Comparison of ENCODE assay signal across 8 cellular contexts in the genomic region with DNA sequence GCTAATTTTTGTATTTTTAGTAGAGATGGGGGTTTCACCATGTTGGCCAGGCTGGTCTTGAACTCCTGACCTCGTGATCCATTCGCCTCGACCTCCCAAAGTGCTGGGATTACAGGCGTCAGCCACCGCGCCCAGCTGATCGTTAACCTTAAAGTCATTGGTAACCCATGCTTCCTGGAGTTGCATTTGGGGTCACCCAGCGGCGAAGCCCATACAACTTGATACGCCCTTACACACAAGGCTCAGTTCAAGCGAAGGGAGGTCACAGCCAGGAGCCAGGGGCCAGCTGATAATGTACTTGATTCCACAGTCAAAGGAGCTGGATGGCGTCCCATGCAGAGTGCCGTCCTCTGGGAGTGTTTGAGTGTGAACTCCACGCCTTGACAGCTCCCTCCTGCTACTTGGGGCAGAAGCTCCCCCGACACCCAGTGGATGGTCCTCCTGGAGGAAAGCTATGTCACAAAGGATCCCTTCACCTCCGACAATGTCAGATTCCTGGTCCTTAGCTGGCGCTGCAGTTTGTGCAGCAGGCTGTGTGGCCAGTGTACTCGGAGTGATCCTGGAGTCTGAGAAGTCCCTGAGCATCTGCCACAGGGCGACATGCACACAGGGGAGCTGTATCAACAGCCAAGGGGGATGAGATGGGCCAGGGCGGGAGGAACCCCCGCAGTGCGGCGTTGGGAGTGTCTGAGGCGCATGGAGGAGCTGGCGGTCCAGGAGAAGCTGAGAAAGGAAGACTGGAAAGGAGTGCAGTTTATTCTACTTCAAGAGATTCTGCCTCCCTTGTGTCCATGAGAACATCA. TPM values are rescaled to one million over a fixed set of nuclear protein-coding genes. Genes with fewer than 3 reads are reported as not detected.
DNase-seq lines count a peak whose midpoint lies in the region; ATAC-seq, FAIRE-seq and TF ChIP-seq lines count a peak whose summit lies in the region.

No MANE protein-coding gene starts in this region.

- DNase-seq in activated effector memory CD4-positive, alpha-beta T cell treated with anti-CD3 and anti-CD28 coated beads, Interleukin-2, amount 50 U/mL, for 16 hours, result peak; percentile 67
- DNase-seq in activated effector memory CD4-positive, alpha-beta T cell treated with Interleukin-2 at 50 U/mL for 16 hours, result no peak
- DNase-seq in K562 (ENCODE audit: extremely low read depth in 1 of 4, low spot score in 3 of 4) (peak in 2 of 4 experiments; percentile 33 to 67), mesendoderm (peak; percentile 23), transverse colon (no peak), foreskin melanocyte (no peak), NCI-H510A treated with DMSO at 0.1 percent for 48 hours (lab: John Stamatoyannopoulos, UW) (no peak), HAP-1 (ENCODE audit: low spot score in 2 of 2) (no peak)

- H3K4me1 ChIP-seq in K562 (replicated peaks in 1 of 2; ENCODE audit: control insufficient read depth in 2 of 2, insufficient read depth in 2 of 2, low read length in 2 of 2) (peaks cover 13 to 41% of the 10 kb centered on the region in 2 experiments), mesendoderm (ENCODE audit: control insufficient read depth, low read depth, low read length) (no peaks in the 10 kb centered on the region), transverse colon (peaks cover 0 to 10% (median 5%) of the 10 kb centered on the region in 4 donors), HAP-1 (no peaks in the 10 kb centered on the region)

- in situ Hi-C loops in K562 (cut with MboI) (no loop called here), transverse colon (cut with MboI; ENCODE audit: low pct_ligation_motif_present in 1 of 4, low pct_unique_long_range_greater_than_20kb in 1 of 4, low sequenced_read_pairs in 3 of 4) (loop anchor here in 1 of 4 donors (25.0 kb wide), 1 partner anchor 1112 kb away; a partner anchor contains a TSS), HAP-1 (cut with MboI; ENCODE audit: low sequenced_read_pairs) (no loop called here)

- H3K4me2 ChIP-seq in K562 (ENCODE audit: insufficient read depth, low read length) (peak overlapping the region; percentile 76), mesendoderm (ENCODE audit: low read length) (no peak overlapping the region)

- H3K27ac ChIP-seq in K562 (ENCODE audit: extremely low read depth, low read depth, low read length) (peak overlapping the region; percentile 89), mesendoderm (ENCODE audit: low read depth, low read length) (no peak overlapping the region), transverse colon (peak overlapping the region; percentile 90 to 97 (median 94))

- no peak overlapping the region for H2BK15ac ChIP-seq in mesendoderm (replicated peaks; ENCODE audit: low read depth)

- H3K18ac ChIP-seq in mesendoderm (ENCODE audit: low read length), result no peak overlapping the region

- no peak overlapping the region for H2AK5ac ChIP-seq in mesendoderm (ENCODE audit: low read length)

- peaks cover 3% of the 10 kb centered on the region for H3K79me1 ChIP-seq in mesendoderm (ENCODE audit: low read length)

- H2AFZ ChIP-seq in K562 (ENCODE audit: low read depth, low read length), result peak overlapping the region; percentile 87

- H3K79me2 ChIP-seq in K562 (ENCODE audit: control insufficient read depth, insufficient read depth, low read length) (peaks cover 19% of the 10 kb centered on the region), mesendoderm (ENCODE audit: control insufficient read depth, insufficient read depth, low read length) (peaks cover 2% of the 10 kb centered on the region)

- intact Hi-C loops in K562 (cut with micrococcal nuclease) (no loop called here), transverse colon (cut with DNase I; ENCODE audit: low total_unique reads) (no loop called here)

- H3K36me3 ChIP-seq in K562 (ENCODE audit: control insufficient read depth, insufficient read depth, low read length) (0 out of 3 replicates have a peak, but pooled peaks cover 3% of the 10 kb centered on the region), mesendoderm (ENCODE audit: control insufficient read depth, insufficient read depth, low read length) (no peaks in the 10 kb centered on the region), transverse colon (no peaks in the 10 kb centered on the region), HAP-1 (replicated peaks) (no peaks in the 10 kb centered on the region)

- H4K8ac ChIP-seq in mesendoderm (ENCODE audit: low read depth, low read length), result no peak overlapping the region

- H4K20me1 ChIP-seq in K562 (replicated peaks; ENCODE audit: control insufficient read depth, insufficient read depth, low read length), result no peaks in the 10 kb centered on the region

- no peak overlapping the region for H2BK5ac ChIP-seq in mesendoderm (ENCODE audit: low read length)

- TF ChIP-seq CTCF in K562 (IDR thresholded peaks at IDR 0.05 in 2 of 3, conservative IDR thresholded peaks at IDR 0.05 in 1 of 3; ENCODE audit: insufficient read depth in 2 of 3, low read depth in 1 of 3, low read length in 3 of 3), result no peak
- TF ChIP-seq CTCF in transverse colon (IDR thresholded peaks at IDR 0.05), result no peak

- peak overlapping the region; percentile 19 for H3K56ac ChIP-seq in mesendoderm (ENCODE audit: low read length)

- no peak overlapping the region for H4K5ac ChIP-seq in mesendoderm (ENCODE audit: low read length)

- H3K9ac ChIP-seq in K562 (ENCODE audit: insufficient read depth in 1 of 2, low read depth in 2 of 2, low read length in 2 of 2) (peak overlapping the region; percentile 81 to 84), mesendoderm (ENCODE audit: low read length) (no peak overlapping the region)

- no peak overlapping the region for H2BK120ac ChIP-seq in mesendoderm (ENCODE audit: low read depth, low read length)

- FAIRE-seq in K562 (lab: Jason Lieb, UNC), result no peak

- no peak overlapping the region for H3K23ac ChIP-seq in mesendoderm (ENCODE audit: low read length)

- POLR2A ChIA-PET in K562 (lab: Yijun Ruan, JAX), result interaction anchor here (0.6 to 2.4 kb wide), 9 partner anchors 8 to 753 kb away, joined by 3 to 17 read pairs (median 3); a partner anchor contains a TSS

- CTCF ChIA-PET in K562 (lab: Yijun Ruan, JAX; ENCODE audit: low intra/inter-chr PET ratio), result no interaction called here

- WGBS in K562 (ENCODE audit: insufficient coverage, low coverage, missing lambda C conversion rate), result 59% methylated on average over 25 of the region's 25 CpGs
- no CpG with 5 or more reads among the region's 25 CpGs for WGBS in mesendoderm (ENCODE audit: extremely low coverage, insufficient coverage, low lambda C conversion rate)
- WGBS in transverse colon (ENCODE audit: low coverage in 1 of 2), 2 donors, result 91 to 100% methylated on average over 2 to 25 of the region's 25 CpGs

- no peak for TF ChIP-seq RAD21 in K562 (CRISPR knock-in tag; conservative IDR thresholded peaks at IDR 0.05 in 1 of 2, IDR thresholded peaks at IDR 0.05 in 1 of 2)

- H3K9me3 ChIP-seq in K562 (replicated peaks; ENCODE audit: control insufficient read depth, insufficient read depth, low read depth, low read length), result no peaks in the 10 kb centered on the region
- H3K9me3 ChIP-seq in transverse colon, result no peaks in the 10 kb centered on the region
- no peaks in the 10 kb centered on the region for H3K9me3 ChIP-seq in HAP-1

- BruUV-seq in K562 (replicated peaks; lab: Mats Ljungman, UMichigan), result no TSS peak

- ATAC-seq in K562, result peak; percentile 41

- H3K27me3 ChIP-seq in K562 (ENCODE audit: control insufficient read depth in 2 of 2, insufficient read depth in 2 of 2, low read length in 2 of 2) (no peaks in the 10 kb centered on the region), mesendoderm (ENCODE audit: insufficient read depth, low read length, poor library complexity) (no peaks in the 10 kb centered on the region), transverse colon (no peaks in the 10 kb centered on the region), HAP-1 (ENCODE audit: low read depth) (no peaks in the 10 kb centered on the region)

- TF ChIP-seq EP300 in K562 (IDR thresholded peaks at IDR 0.05; ENCODE audit: low read length) (no peak), transverse colon (IDR thresholded peaks at IDR 0.05; ENCODE audit: low read depth) (no peak)

- H3K4ac ChIP-seq in mesendoderm (ENCODE audit: low read depth, low read length), result no peak overlapping the region

- peak overlapping the region; percentile 50; the same call in 1 of the 2 replicates for H3K4me3 ChIP-seq in K562
- no peak overlapping the region for H3K4me3 ChIP-seq in mesendoderm (ENCODE audit: low read length)
- H3K4me3 ChIP-seq in transverse colon, result peak overlapping the region in 3 of 4 donors; percentile 77 to 92 (median 77)
- no peak overlapping the region for H3K4me3 ChIP-seq in HAP-1

- no peaks in the 10 kb centered on the region for H3K9me1 ChIP-seq in K562 (ENCODE audit: control insufficient read depth, insufficient read depth, low read length)

- TF ChIP-seq POLR2A in K562 (conservative IDR thresholded peaks at IDR 0.05) (peak; percentile 62; the same call in 1 of the 2 replicates), transverse colon (IDR thresholded peaks at IDR 0.05) (no peak)

RNA-seq across cellular contexts. Expression of a gene that starts 7.9 kb away (rescaled TPM):
- 28.4 and 58.9 TPM in 2 replicates for total RNA-seq in K562 (2011; cell fraction: chromatin; rRNA removed; ENCODE audit: low replicate concordance)
- total RNA-seq in K562 (2011; cell fraction: nucleolus; rRNA removed), result 14.8 and 18.8 TPM in 2 replicates
- total RNA-seq in K562 (2011; cell fraction: nucleoplasm; rRNA removed), result 26.7 and 42.7 TPM in 2 replicates
- total RNA-seq in K562 (2014; rRNA removed), result 6.5 and 8.5 TPM in 2 replicates
- 14.3 and 14.5 TPM in 2 replicates for total RNA-seq in K562 (2014; rRNA removed; fragmentation: Illumina TruSeq; extraction: Trizol)
- total RNA-seq in K562 (2015; rRNA removed; fragmentation: Illumina TruSeq; extraction: Trizol), result 9.0 and 11.0 TPM in 2 replicates
- 6.1 and 8.6 TPM in 2 replicates for total RNA-seq in K562 (2021)
- 11.7 and 13.3 TPM in 2 replicates for polyA plus RNA-seq in K562 (2011; rRNA removed)
- polyA plus RNA-seq in K562 (2011; cell fraction: cytosol; rRNA removed), result 0.79 and 3.4 TPM in 2 replicates
- polyA plus RNA-seq in K562 (2011; cell fraction: nucleus; rRNA removed), result 15.8 and 17.1 TPM in 2 replicates
- polyA plus RNA-seq in K562 (2012), result 5.0 and 10.8 TPM in 2 replicates
- polyA plus RNA-seq in K562 (2014; fragmentation: Illumina TruSeq; extraction: Trizol), result 5.1 and 5.9 TPM in 2 replicates
- 1 to 10 TPM; 3.7 to 4.6 TPM for polyA plus RNA-seq in K562 (2014; fragmentation: Nextera tagmentation; extraction: Ambion mirVana)
- 10.4 and 12.9 TPM in 2 replicates for polyA plus RNA-seq in K562 (2014; rRNA removed)
- polyA minus RNA-seq in K562 (2011; rRNA and poly(A)+ RNA removed), result 13.6 and 19.5 TPM in 2 replicates
- 3.7 and 5.2 TPM in 2 replicates for polyA minus RNA-seq in K562 (2011; cell fraction: cytosol; rRNA and poly(A)+ RNA removed)
- polyA minus RNA-seq in K562 (2011; cell fraction: nucleus; rRNA and poly(A)+ RNA removed), result 16.2 and 28.9 TPM in 2 replicates
- polyA plus RNA-seq in mesendoderm (2013, experiment 1 of 2), result 5.4 TPM
- polyA plus RNA-seq in mesendoderm (2013, experiment 2 of 2), result 5.3 TPM
- 10 to 100 TPM in 1 of 4 donors, 1 to 10 TPM in 3; 1.2 to 15.9 (median 7.0) TPM for total RNA-seq in transverse colon

RNA-seq across cellular contexts. Expression of a gene that starts 8.3 kb away (rescaled TPM):
- 331 and 344 TPM in 2 replicates for total RNA-seq in K562 (2011; cell fraction: chromatin; rRNA removed; ENCODE audit: low replicate concordance)
- 339 and 368 TPM in 2 replicates for total RNA-seq in K562 (2011; cell fraction: nucleolus; rRNA removed)
- 601 and 1,012 TPM in 2 replicates for total RNA-seq in K562 (2011; cell fraction: nucleoplasm; rRNA removed)
- total RNA-seq in K562 (2014; rRNA removed) (1,654 and 1,685 TPM in 2 replicates), K562 (2014; rRNA removed; fragmentation: Illumina TruSeq; extraction: Trizol) (3,037 and 3,271 TPM in 2 replicates), K562 (2015; rRNA removed; fragmentation: Illumina TruSeq; extraction: Trizol) (2,063 and 2,242 TPM in 2 replicates), K562 (2021) (1,392 and 1,538 TPM in 2 replicates), transverse colon (1,000 to 10,000 TPM in 2 of 4 donors, 100 to 1,000 TPM in 2; 233 to 1,267 (median 895) TPM)
- polyA plus RNA-seq in K562 (2011; rRNA removed) (3,088 and 3,282 TPM in 2 replicates), K562 (2014; fragmentation: Illumina TruSeq; extraction: Trizol) (1,383 and 1,726 TPM in 2 replicates), K562 (2014; fragmentation: Nextera tagmentation; extraction: Ambion mirVana) (1,000 to 10,000 TPM; 2,423 to 2,945 TPM), K562 (2014; rRNA removed) (2,195 and 2,258 TPM in 2 replicates)
- polyA plus RNA-seq in K562 (2011; cell fraction: cytosol; rRNA removed), result 748 and 1,744 TPM in 2 replicates
- polyA plus RNA-seq in K562 (2011; cell fraction: nucleus; rRNA removed), result 371 and 883 TPM in 2 replicates
- polyA plus RNA-seq in K562 (2012), result 2,166 and 2,345 TPM in 2 replicates
- 1,049 and 1,123 TPM in 2 replicates for polyA minus RNA-seq in K562 (2011; rRNA and poly(A)+ RNA removed)
- polyA minus RNA-seq in K562 (2011; cell fraction: cytosol; rRNA and poly(A)+ RNA removed), result 396 and 500 TPM in 2 replicates
- 165 and 328 TPM in 2 replicates for polyA minus RNA-seq in K562 (2011; cell fraction: nucleus; rRNA and poly(A)+ RNA removed)
- polyA plus RNA-seq in mesendoderm (2013, experiment 1 of 2), result 3,326 TPM
- 3,454 TPM for polyA plus RNA-seq in mesendoderm (2013, experiment 2 of 2)

RNA-seq across cellular contexts. Expression of a gene that starts 44.9 kb away (rescaled TPM):
- 77.7 and 94.9 TPM in 2 replicates for total RNA-seq in K562 (2011; cell fraction: chromatin; rRNA removed; ENCODE audit: low replicate concordance)
- 52.8 and 62.7 TPM in 2 replicates for total RNA-seq in K562 (2011; cell fraction: nucleolus; rRNA removed)
- 67.3 and 69.7 TPM in 2 replicates for total RNA-seq in K562 (2011; cell fraction: nucleoplasm; rRNA removed)
- total RNA-seq in K562 (2014; rRNA removed) (85.1 and 105 TPM in 2 replicates), K562 (2014; rRNA removed; fragmentation: Illumina TruSeq; extraction: Trizol) (141 and 163 TPM in 2 replicates), K562 (2015; rRNA removed; fragmentation: Illumina TruSeq; extraction: Trizol) (133 and 143 TPM in 2 replicates), K562 (2021) (81.1 and 84.5 TPM in 2 replicates), transverse colon (10 to 100 TPM; 22.7 to 34.4 (median 33.5) TPM)
- polyA plus RNA-seq in K562 (2011; rRNA removed) (71.9 and 77.3 TPM in 2 replicates), K562 (2014; fragmentation: Illumina TruSeq; extraction: Trizol) (104 and 115 TPM in 2 replicates), K562 (2014; fragmentation: Nextera tagmentation; extraction: Ambion mirVana) (100 to 1,000 TPM in 1 of 2 experiments, 10 to 100 TPM in 1; 58.7 to 106 TPM), K562 (2014; rRNA removed) (83.3 and 88.5 TPM in 2 replicates)
- polyA plus RNA-seq in K562 (2011; cell fraction: cytosol; rRNA removed), result 20.9 and 27.8 TPM in 2 replicates
- 34.0 and 45.2 TPM in 2 replicates for polyA plus RNA-seq in K562 (2011; cell fraction: nucleus; rRNA removed)
- polyA plus RNA-seq in K562 (2012), result 65.0 and 79.3 TPM in 2 replicates
- 156 and 157 TPM in 2 replicates for polyA minus RNA-seq in K562 (2011; rRNA and poly(A)+ RNA removed)
- 39.6 and 51.8 TPM in 2 replicates for polyA minus RNA-seq in K562 (2011; cell fraction: cytosol; rRNA and poly(A)+ RNA removed)
- polyA minus RNA-seq in K562 (2011; cell fraction: nucleus; rRNA and poly(A)+ RNA removed), result 56.7 and 88.5 TPM in 2 replicates
- polyA plus RNA-seq in mesendoderm (2013, experiment 1 of 2), result 31.4 TPM
- 31.5 TPM for polyA plus RNA-seq in mesendoderm (2013, experiment 2 of 2)

Comparison
In these comparisons a context has a peak if more than half of its experiments do, and no peak if none do; other contexts are left out.
1. DNase-seq: peak in activated effector memory CD4-positive, alpha-beta T cell treated with anti-CD3 and anti-CD28 coated beads, Interleukin-2, amount 50 U/mL, for 16 hours (single experiment) and mesendoderm (single experiment); none in activated effector memory CD4-positive, alpha-beta T cell treated with Interleukin-2 at 50 U/mL for 16 hours (single experiment), transverse colon (single experiment), foreskin melanocyte (single experiment), NCI-H510A treated with DMSO at 0.1 percent for 48 hours (single experiment) and HAP-1 (0 of 2).
2. H3K4me3 ChIP-seq: peak in K562 (single experiment) and transverse colon (3 of 4); none in mesendoderm (single experiment) and HAP-1 (single experiment).